In the genomic region with DNA sequence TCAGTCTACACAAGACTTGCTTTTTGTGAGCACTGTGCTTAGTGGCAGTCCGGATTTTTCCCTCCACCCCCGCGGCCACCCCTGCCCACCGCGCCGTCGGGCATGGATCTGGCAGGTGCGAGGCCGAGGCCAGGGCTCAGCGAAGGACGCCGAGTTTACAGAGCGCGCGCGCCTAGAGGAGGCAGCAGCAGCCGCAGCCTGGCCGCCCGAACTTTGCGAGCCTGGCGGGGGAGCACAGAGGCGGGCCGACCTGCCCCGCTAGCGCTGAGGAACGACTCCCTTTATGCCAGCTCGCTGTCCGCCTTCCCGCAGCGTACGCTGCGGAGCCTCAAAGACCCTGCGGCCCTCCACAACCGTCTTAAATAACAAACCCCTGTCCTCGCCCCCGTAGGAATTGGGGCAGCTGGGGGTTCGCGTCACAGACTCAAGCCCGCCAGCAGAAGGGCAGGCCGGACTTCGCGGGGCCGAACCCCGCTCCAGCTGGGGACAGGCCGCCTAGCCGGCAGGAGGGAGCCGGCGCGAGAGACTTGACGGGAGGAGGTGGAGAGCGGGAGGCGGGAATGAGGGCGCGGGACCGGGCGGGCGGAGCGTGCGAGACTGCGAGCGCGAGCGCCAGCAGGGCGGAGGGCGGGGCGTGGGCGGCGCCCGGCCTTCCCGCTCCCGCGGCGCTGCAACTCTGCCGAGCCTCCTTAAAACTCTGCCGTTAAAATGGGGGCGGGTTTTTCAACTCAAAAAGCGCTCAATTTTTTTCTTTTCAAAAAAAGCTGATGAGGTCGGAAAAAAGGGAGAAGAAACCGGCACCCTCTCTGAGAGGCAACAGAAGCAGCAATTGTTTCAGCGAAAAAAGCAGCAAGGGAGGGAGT, we compare ENCODE assay signal across 1 cellular context.
TF ChIP-seq lines count a peak whose summit lies in the region.

No MANE protein-coding gene starts in this region.

TF ChIP-seq in HepG2, 621 proteins besides CTCF, POLR2A, EP300 and RAD21 (continued from another document and continues in another):
- TF ChIP-seq MZF1 (CRISPR knock-in tag; IDR thresholded peaks at IDR 0.05; ENCODE audit: borderline replicate concordance) (no peak), MBD4 (IDR thresholded peaks at IDR 0.05; ENCODE audit: borderline replicate concordance, low read length) (no peak), ZNF670 (CRISPR knock-in tag; IDR thresholded peaks at IDR 0.05; ENCODE audit: borderline replicate concordance) (peak; percentile 63; the same call in 1 of the 2 replicates), CBFB (CRISPR knock-in tag; IDR thresholded peaks at IDR 0.05) (no peak), NFE2 (CRISPR knock-in tag; IDR thresholded peaks at IDR 0.05) (no peak), RAD51 (IDR thresholded peaks at IDR 0.05; ENCODE audit: borderline replicate concordance) (no peak), HOXD1 (CRISPR knock-in tag; IDR thresholded peaks at IDR 0.05) (peak; percentile 61; the same call in 1 of the 2 replicates), ZNF256 (CRISPR knock-in tag; conservative IDR thresholded peaks at IDR 0.05) (no peak), ZNF878 (CRISPR knock-in tag; IDR thresholded peaks at IDR 0.05) (0 out of 2 replicates have a peak, but pooled peaks have one; percentile 58), ZBTB39 (CRISPR knock-in tag; IDR thresholded peaks at IDR 0.05) (no peak), NFYC (CRISPR knock-in tag; IDR thresholded peaks at IDR 0.05) (no peak), ZNF761 (CRISPR knock-in tag; conservative IDR thresholded peaks at IDR 0.05) (no peak), XBP1 (CRISPR knock-in tag; IDR thresholded peaks at IDR 0.05) (no peak), ZNF263 (CRISPR knock-in tag; IDR thresholded peaks at IDR 0.05) (peak; percentile 78; the same call in 1 of the 2 replicates), ZNF577 (CRISPR knock-in tag; IDR thresholded peaks at IDR 0.05; ENCODE audit: borderline replicate concordance, low read depth) (no peak), PRPF4 (IDR thresholded peaks at IDR 0.05; ENCODE audit: low read depth, low read length, poor library complexity, severe bottlenecking) (no peak), ZNF790 (CRISPR knock-in tag; IDR thresholded peaks at IDR 0.05; ENCODE audit: borderline replicate concordance) (no peak), BHLHE40 (IDR thresholded peaks at IDR 0.05; ENCODE audit: low read length) (no peak; the same call in 1 of the 2 replicates), MXD4 (CRISPR knock-in tag; IDR thresholded peaks at IDR 0.05) (peak; percentile 47; the same call in 1 of the 2 replicates), RBAK (CRISPR knock-in tag; IDR thresholded peaks at IDR 0.05) (no peak), ADNP (CRISPR knock-in tag; IDR thresholded peaks at IDR 0.05) (no peak), KLF13 (CRISPR knock-in tag; IDR thresholded peaks at IDR 0.05) (no peak), NKX3-1 (CRISPR knock-in tag; IDR thresholded peaks at IDR 0.05) (no peak; the same call in 1 of the 2 replicates), ZNF720 (CRISPR knock-in tag; IDR thresholded peaks at IDR 0.05) (no peak), CCDC6 (CRISPR knock-in tag; IDR thresholded peaks at IDR 0.05) (peak; percentile 65), MYPOP (CRISPR knock-in tag; IDR thresholded peaks at IDR 0.05) (peak; percentile 86), CREM (IDR thresholded peaks at IDR 0.05) (no peak), CREM (CRISPR knock-in tag; IDR thresholded peaks at IDR 0.05) (no peak), ZNF770 (CRISPR knock-in tag; IDR thresholded peaks at IDR 0.05) (peak; percentile 81), ZSCAN31 (CRISPR knock-in tag; IDR thresholded peaks at IDR 0.05; ENCODE audit: low read depth) (peak; percentile 73), WIZ (CRISPR knock-in tag; IDR thresholded peaks at IDR 0.05) (peak; percentile 89), PHF8 (CRISPR knock-in tag; IDR thresholded peaks at IDR 0.05) (peak; percentile 91), TFAP4 (IDR thresholded peaks at IDR 0.05; ENCODE audit: borderline replicate concordance, low read depth) (peak; percentile 53; the same call in 1 of the 2 replicates), NFIC (IDR thresholded peaks at IDR 0.05; ENCODE audit: low read length) (no peak), ZSCAN20 (CRISPR knock-in tag; IDR thresholded peaks at IDR 0.05; ENCODE audit: borderline replicate concordance) (no peak), MBNL3 (CRISPR knock-in tag; conservative IDR thresholded peaks at IDR 0.05) (0 out of 2 replicates have a peak, but pooled peaks have one; percentile 52), NR3C1 (CRISPR knock-in tag; IDR thresholded peaks at IDR 0.05) (no peak), ZNF816 (CRISPR knock-in tag; IDR thresholded peaks at IDR 0.05; ENCODE audit: borderline replicate concordance) (peak; percentile 84; the same call in 1 of the 2 replicates), KDM3A (CRISPR knock-in tag; IDR thresholded peaks at IDR 0.05; ENCODE audit: low read depth) (peak; percentile 82; the same call in 1 of the 2 replicates)
- TF ChIP-seq, protein P1, sequence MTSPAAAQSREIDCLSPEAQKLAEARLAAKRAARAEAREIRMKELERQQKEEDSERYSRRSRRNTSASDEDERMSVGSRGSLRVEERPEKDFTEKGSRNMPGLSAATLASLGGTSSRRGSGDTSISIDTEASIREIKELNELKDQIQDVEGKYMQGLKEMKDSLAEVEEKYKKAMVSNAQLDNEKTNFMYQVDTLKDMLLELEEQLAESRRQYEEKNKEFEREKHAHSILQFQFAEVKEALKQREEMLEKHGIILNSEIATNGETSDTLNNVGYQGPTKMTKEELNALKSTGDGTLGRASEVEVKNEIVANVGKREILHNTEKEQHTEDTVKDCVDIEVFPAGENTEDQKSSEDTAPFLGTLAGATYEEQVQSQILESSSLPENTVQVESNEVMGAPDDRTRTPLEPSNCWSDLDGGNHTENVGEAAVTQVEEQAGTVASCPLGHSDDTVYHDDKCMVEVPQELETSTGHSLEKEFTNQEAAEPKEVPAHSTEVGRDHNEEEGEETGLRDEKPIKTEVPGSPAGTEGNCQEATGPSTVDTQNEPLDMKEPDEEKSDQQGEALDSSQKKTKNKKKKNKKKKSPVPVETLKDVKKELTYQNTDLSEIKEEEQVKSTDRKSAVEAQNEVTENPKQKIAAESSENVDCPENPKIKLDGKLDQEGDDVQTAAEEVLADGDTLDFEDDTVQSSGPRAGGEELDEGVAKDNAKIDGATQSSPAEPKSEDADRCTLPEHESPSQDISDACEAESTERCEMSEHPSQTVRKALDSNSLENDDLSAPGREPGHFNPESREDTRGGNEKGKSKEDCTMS (CRISPR knock-in tag; conservative IDR thresholded peaks at IDR 0.05): no peak; the same call in 1 of the 2 replicates
- TF ChIP-seq, protein P2, sequence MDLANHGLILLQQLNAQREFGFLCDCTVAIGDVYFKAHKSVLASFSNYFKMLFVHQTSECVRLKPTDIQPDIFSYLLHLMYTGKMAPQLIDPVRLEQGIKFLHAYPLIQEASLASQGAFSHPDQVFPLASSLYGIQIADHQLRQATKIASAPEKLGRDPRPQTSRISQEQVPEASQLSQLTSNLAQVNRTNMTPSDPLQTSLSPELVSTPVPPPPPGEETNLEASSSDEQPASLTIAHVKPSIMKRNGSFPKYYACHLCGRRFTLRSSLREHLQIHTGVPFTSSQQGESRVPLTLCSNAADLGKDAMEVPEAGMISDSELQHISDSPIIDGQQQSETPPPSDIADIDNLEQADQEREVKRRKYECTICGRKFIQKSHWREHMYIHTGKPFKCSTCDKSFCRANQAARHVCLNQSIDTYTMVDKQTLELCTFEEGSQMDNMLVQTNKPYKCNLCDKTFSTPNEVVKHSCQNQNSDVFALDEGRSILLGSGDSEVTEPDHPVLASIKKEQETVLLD (CRISPR knock-in tag; IDR thresholded peaks at IDR 0.05; ENCODE audit: low read depth): peak; percentile 74
- TF ChIP-seq, protein P3, sequence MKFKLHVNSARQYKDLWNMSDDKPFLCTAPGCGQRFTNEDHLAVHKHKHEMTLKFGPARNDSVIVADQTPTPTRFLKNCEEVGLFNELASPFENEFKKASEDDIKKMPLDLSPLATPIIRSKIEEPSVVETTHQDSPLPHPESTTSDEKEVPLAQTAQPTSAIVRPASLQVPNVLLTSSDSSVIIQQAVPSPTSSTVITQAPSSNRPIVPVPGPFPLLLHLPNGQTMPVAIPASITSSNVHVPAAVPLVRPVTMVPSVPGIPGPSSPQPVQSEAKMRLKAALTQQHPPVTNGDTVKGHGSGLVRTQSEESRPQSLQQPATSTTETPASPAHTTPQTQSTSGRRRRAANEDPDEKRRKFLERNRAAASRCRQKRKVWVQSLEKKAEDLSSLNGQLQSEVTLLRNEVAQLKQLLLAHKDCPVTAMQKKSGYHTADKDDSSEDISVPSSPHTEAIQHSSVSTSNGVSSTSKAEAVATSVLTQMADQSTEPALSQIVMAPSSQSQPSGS (CRISPR knock-in tag; IDR thresholded peaks at IDR 0.05): no peak
- TF ChIP-seq, protein P4, sequence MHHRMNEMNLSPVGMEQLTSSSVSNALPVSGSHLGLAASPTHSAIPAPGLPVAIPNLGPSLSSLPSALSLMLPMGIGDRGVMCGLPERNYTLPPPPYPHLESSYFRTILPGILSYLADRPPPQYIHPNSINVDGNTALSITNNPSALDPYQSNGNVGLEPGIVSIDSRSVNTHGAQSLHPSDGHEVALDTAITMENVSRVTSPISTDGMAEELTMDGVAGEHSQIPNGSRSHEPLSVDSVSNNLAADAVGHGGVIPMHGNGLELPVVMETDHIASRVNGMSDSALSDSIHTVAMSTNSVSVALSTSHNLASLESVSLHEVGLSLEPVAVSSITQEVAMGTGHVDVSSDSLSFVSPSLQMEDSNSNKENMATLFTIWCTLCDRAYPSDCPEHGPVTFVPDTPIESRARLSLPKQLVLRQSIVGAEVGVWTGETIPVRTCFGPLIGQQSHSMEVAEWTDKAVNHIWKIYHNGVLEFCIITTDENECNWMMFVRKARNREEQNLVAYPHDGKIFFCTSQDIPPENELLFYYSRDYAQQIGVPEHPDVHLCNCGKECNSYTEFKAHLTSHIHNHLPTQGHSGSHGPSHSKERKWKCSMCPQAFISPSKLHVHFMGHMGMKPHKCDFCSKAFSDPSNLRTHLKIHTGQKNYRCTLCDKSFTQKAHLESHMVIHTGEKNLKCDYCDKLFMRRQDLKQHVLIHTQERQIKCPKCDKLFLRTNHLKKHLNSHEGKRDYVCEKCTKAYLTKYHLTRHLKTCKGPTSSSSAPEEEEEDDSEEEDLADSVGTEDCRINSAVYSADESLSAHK (CRISPR knock-in tag; IDR thresholded peaks at IDR 0.05; ENCODE audit: borderline replicate concordance): no peak
- TF ChIP-seq, protein P5, sequence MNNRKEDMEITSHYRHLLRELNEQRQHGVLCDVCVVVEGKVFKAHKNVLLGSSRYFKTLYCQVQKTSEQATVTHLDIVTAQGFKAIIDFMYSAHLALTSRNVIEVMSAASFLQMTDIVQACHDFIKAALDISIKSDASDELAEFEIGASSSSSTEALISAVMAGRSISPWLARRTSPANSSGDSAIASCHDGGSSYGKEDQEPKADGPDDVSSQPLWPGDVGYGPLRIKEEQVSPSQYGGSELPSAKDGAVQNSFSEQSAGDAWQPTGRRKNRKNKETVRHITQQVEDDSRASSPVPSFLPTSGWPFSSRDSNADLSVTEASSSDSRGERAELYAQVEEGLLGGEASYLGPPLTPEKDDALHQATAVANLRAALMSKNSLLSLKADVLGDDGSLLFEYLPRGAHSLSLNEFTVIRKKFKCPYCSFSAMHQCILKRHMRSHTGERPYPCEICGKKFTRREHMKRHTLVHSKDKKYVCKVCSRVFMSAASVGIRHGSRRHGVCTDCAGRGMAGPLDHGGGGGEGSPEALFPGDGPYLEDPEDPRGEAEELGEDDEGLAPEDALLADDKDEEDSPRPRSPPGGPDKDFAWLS (CRISPR knock-in tag; IDR thresholded peaks at IDR 0.05; ENCODE audit: borderline replicate concordance): no peak
